In the genomic region with DNA sequence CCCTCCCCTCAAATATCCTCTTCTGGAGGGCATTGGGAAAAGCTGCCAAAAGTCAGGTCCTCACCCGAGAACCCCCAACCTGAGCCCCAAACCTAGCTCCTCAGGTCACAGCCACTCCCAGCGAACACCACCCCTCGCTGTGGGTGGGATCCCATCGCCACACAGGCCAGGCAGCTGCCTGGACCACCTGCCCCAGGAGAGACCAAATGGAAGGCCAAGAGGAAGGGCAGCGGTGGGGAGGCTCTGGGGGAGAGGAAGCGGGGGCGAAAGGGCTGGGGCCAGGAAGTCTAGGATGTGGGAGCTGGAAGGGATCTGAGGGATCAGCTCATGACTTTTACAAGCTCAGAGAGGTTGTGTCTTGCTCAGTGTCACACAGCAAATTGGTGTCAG, we compare ENCODE assay signal across 26 cellular contexts. TPM values are rescaled to one million over a fixed set of nuclear protein-coding genes. Genes with fewer than 3 reads are reported as not detected.
"Had no signal": no experiment of that assay in that cellular context is flagged by ENCODE, and none has a peak within 500 bp of the region (broad histone marks: within the 10 kb centered on the region; RNA-seq: fewer than 3 reads in every experiment).

No MANE protein-coding gene starts in this region.

- FAIRE-seq: astrocyte, RCC 7860 had no signal

- ATAC-seq: activated T-cell treated with anti-CD3 and anti-CD28 coated beads, Interleukin-2, amount 50 U/mL, for 4 hours; activated T-helper 17 cell treated with anti-CD3 and anti-CD28 coated beads, Interleukin-2, amount 50 U/mL, for 72 hours; PC-3; T-helper 17 cell; WTC11 had no signal

- H3K27ac Mint-ChIP-seq: activated CD4-positive, alpha-beta memory T cell treated with anti-CD3 and anti-CD28 coated beads for 36 hours; activated CD4-positive, alpha-beta T cell treated with anti-CD3 and anti-CD28 coated beads, Interleukin-2, amount 10 ng/mL, durations not matched to agents 24 days and 14 days; activated naive CD4-positive, alpha-beta T cell treated with anti-CD3 and anti-CD28 coated beads for 36 hours; activated naive CD8-positive, alpha-beta T cell; activated T-helper 17 cell treated with anti-CD3 and anti-CD28 coated beads, Interleukin-2, amount 50 U/mL, for 72 hours; T-helper 17 cell; WTC11 had no signal

- H3K4me3 Mint-ChIP-seq: activated CD4-positive, alpha-beta memory T cell treated with anti-CD3 and anti-CD28 coated beads for 36 hours; activated CD4-positive, alpha-beta T cell treated with anti-CD3 and anti-CD28 coated beads, Interleukin-2, amount 10 ng/mL, durations not matched to agents 24 days and 14 days; activated naive CD4-positive, alpha-beta T cell treated with anti-CD3 and anti-CD28 coated beads for 36 hours; activated naive CD8-positive, alpha-beta T cell; activated T-cell treated with anti-CD3 and anti-CD28 coated beads, Interleukin-2, amount 50 U/mL, for 4 hours; activated T-helper 17 cell treated with anti-CD3 and anti-CD28 coated beads, Interleukin-2, amount 50 U/mL, for 72 hours; central memory CD8-positive, alpha-beta T cell; T-helper 17 cell; WTC11 had no signal

- H3K9me3 Mint-ChIP-seq: activated CD4-positive, alpha-beta memory T cell treated with anti-CD3 and anti-CD28 coated beads for 36 hours; activated CD4-positive, alpha-beta T cell treated with anti-CD3 and anti-CD28 coated beads, Interleukin-2, amount 10 ng/mL, durations not matched to agents 24 days and 14 days; activated naive CD4-positive, alpha-beta T cell treated with anti-CD3 and anti-CD28 coated beads for 36 hours; activated T-cell treated with anti-CD3 and anti-CD28 coated beads, Interleukin-2, amount 50 U/mL, for 4 hours; activated T-helper 17 cell treated with anti-CD3 and anti-CD28 coated beads, Interleukin-2, amount 50 U/mL, for 72 hours; central memory CD8-positive, alpha-beta T cell; WTC11 had no signal

- H3K4me1 Mint-ChIP-seq: activated CD4-positive, alpha-beta T cell treated with anti-CD3 and anti-CD28 coated beads, Interleukin-2, amount 10 ng/mL, durations not matched to agents 24 days and 14 days; activated T-helper 17 cell treated with anti-CD3 and anti-CD28 coated beads, Interleukin-2, amount 50 U/mL, for 72 hours; central memory CD8-positive, alpha-beta T cell; T-helper 17 cell had no signal

- H3K36me3 Mint-ChIP-seq: activated CD4-positive, alpha-beta memory T cell treated with anti-CD3 and anti-CD28 coated beads for 36 hours; activated naive CD8-positive, alpha-beta T cell; brain; WTC11 had no signal

- DNase-seq: activated CD4-positive, alpha-beta memory T cell treated with anti-CD3 and anti-CD28 coated beads for 36 hours; activated CD4-positive, alpha-beta T cell treated with anti-CD3 and anti-CD28 coated beads, Interleukin-2, amount 10 ng/mL, durations not matched to agents 24 days and 14 days; activated CD4-positive, CD25-positive, alpha-beta regulatory T cell treated with anti-CD3 and anti-CD28 coated beads, Interleukin-2, amount 50 U/mL, for 72 hours; activated CD8-positive, alpha-beta memory T cell treated with anti-CD3 and anti-CD28 coated beads for 24 hours; activated gamma-delta T cell; activated naive CD4-positive, alpha-beta T cell treated with anti-CD3 and anti-CD28 coated beads for 36 hours; activated T-cell treated with anti-CD3 and anti-CD28 coated beads, Interleukin-2, amount 50 U/mL, for 4 hours; amygdala; Karpas-422; MM.1S; NCI-H1105 treated with DMSO at 0.1 percent for 48 hours; NCI-H1436 treated with DMSO at 0.1 percent for 48 hours; NCI-H187; NCI-H2081; NCI-H446; PC-3; SHP77 treated with DMSO at 0.1 percent for 48 hours; T-helper 17 cell; T-helper 9 cell had no signal

- H3K27me3 Mint-ChIP-seq: brain had no signal

RNA-seq across cellular contexts. Expression of a gene that starts 47.8 kb away (rescaled TPM):
- total RNA-seq: activated CD4-positive, alpha-beta memory T cell treated with anti-CD3 and anti-CD28 coated beads for 36 hours; activated CD4-positive, alpha-beta T cell treated with anti-CD3 and anti-CD28 coated beads, Interleukin-2, amount 10 ng/mL, durations not matched to agents 24 days and 14 days; activated naive CD4-positive, alpha-beta T cell treated with anti-CD3 and anti-CD28 coated beads for 36 hours; activated T-helper 17 cell treated with anti-CD3 and anti-CD28 coated beads, Interleukin-2, amount 50 U/mL, for 72 hours had no signal

RNA-seq across cellular contexts. Expression of a gene that starts 51.2 kb away (rescaled TPM):
- total RNA-seq: PC-3, T-helper 17 cell had no signal
